Comparison of ENCODE assay signal across 20 cellular contexts in the genomic region with DNA sequence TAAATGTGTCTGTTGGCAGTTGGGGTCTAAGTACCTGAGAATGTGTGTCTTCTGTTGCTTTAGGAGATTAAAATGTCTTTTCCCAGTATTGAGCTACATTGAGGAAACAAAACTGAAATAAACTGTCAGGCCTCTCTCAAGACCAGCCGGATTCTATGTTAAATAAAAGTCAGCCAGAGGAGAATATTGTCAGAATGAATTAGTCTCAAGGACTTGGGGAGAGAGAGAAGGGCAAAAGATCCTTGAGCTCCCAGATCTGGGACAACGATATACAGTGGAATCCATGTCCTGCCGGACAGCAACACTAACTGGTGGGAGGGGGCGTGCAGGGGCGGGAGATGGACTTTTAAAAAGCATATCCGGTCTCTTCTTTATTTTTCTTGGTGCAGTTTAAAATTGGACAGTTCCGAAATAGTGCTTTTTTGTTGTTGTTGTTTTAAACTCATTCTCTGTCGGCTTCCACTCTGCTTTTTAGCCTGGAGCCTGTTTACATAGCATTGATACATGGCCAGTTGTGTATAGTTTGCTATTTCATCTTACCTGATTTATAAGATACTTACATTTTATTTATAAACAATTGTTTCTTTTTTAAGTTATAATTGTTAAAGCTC. TPM values are rescaled to one million over a fixed set of nuclear protein-coding genes. Genes with fewer than 3 reads are reported as not detected.
DNase-seq lines count a peak whose midpoint lies in the region; ATAC-seq and TF ChIP-seq lines count a peak whose summit lies in the region.
"Had no signal": no experiment of that assay in that cellular context is flagged by ENCODE, and none has a peak within 500 bp of the region (broad histone marks: within the 10 kb centered on the region; RNA-seq: fewer than 3 reads in every experiment).

No MANE protein-coding gene starts in this region.

- H3K4me3 ChIP-seq in HEK293 (ENCODE audit: low read depth, low read length) (no peak overlapping the region), brain microvascular endothelial cell (ENCODE audit: low read depth, low read length) (no peak overlapping the region)
- H3K4me3 ChIP-seq: HAP-1, ovary, right lobe of liver, stomach had no signal

- no peaks in the 10 kb centered on the region for H3K36me3 ChIP-seq in HEK293 (ENCODE audit: control insufficient read depth in 2 of 2, insufficient read depth in 1 of 2, low read length in 2 of 2)
- peaks cover 3% of the 10 kb centered on the region for H3K36me3 ChIP-seq in brain microvascular endothelial cell (replicated peaks)
- H3K36me3 ChIP-seq: HAP-1, ovary, right lobe of liver, stomach had no signal

- peaks cover 6% of the 10 kb centered on the region for H3K4me1 ChIP-seq in HEK293 (ENCODE audit: control insufficient read depth, insufficient read depth, low read length)
- H3K4me1 ChIP-seq: HAP-1 had no signal

- H3K27me3 ChIP-seq in brain microvascular endothelial cell (replicated peaks): no peaks in the 10 kb centered on the region

- H3K4me3 Mint-ChIP-seq in Calu3 (ENCODE audit: low read depth, unreplicated experiment) (peak overlapping the region; percentile 71), progenitor cell of endocrine pancreas (ENCODE audit: low read depth) (no peak overlapping the region)
- H3K4me3 Mint-ChIP-seq: activated naive CD8-positive, alpha-beta T cell treated with anti-CD3 and anti-CD28 coated beads for 36 hours; activated T-helper 17 cell treated with anti-CD3 and anti-CD28 coated beads, Interleukin-2, amount 50 U/mL, for 72 hours; CD4-positive, alpha-beta T cell; naive thymus-derived CD4-positive, alpha-beta T cell had no signal

- no peak for TF ChIP-seq CTCF in Calu3 (IDR thresholded peaks at IDR 0.05; ENCODE audit: unreplicated experiment)
- no peak for TF ChIP-seq CTCF in HEK293 (tag by site-specific recombination; IDR thresholded peaks at IDR 0.05)
- no peak for TF ChIP-seq CTCF in brain microvascular endothelial cell (IDR thresholded peaks at IDR 0.05; ENCODE audit: low read depth, low read length, missing control alignments)
- TF ChIP-seq CTCF in progenitor cell of endocrine pancreas (IDR thresholded peaks at IDR 0.05; ENCODE audit: unreplicated experiment): no peak

- peak overlapping the region; percentile 90 for H3K27ac Mint-ChIP-seq in Calu3 (ENCODE audit: unreplicated experiment)
- H3K27ac Mint-ChIP-seq in progenitor cell of endocrine pancreas: peak overlapping the region; percentile 60
- H3K27ac Mint-ChIP-seq: activated naive CD8-positive, alpha-beta T cell treated with anti-CD3 and anti-CD28 coated beads for 36 hours; activated T-helper 17 cell treated with anti-CD3 and anti-CD28 coated beads, Interleukin-2, amount 50 U/mL, for 72 hours; CD4-positive, alpha-beta T cell had no signal

- H3K9me3 Mint-ChIP-seq in Calu3 (ENCODE audit: low read depth, unreplicated experiment) (no peaks in the 10 kb centered on the region), progenitor cell of endocrine pancreas (ENCODE audit: low read depth) (no peaks in the 10 kb centered on the region)
- H3K9me3 Mint-ChIP-seq: CD4-positive, alpha-beta T cell had no signal

- POLR2A ChIA-PET in HEK293 (lab: Yijun Ruan, JAX): no interaction called here

- no TSS peak for BruUV-seq in Calu3 (replicated peaks; lab: Mats Ljungman, UMichigan)

- in situ Hi-C loops in brain microvascular endothelial cell (cut with HindIII; ENCODE audit: low pct_ligation_motif_present, low sequenced_read_pairs): no loop called here

- intact Hi-C loops in Calu3 (cut with micrococcal nuclease; ENCODE audit: unreplicated experiment): no loop called here

- H3K27ac ChIP-seq in HEK293 (ENCODE audit: extremely low read depth, low read depth, low read length): no peak overlapping the region
- peak overlapping the region; percentile 96 for H3K27ac ChIP-seq in brain microvascular endothelial cell
- H3K27ac ChIP-seq: ovary, right lobe of liver, stomach had no signal

- H3K27me3 Mint-ChIP-seq in Calu3 (ENCODE audit: unreplicated experiment) (no peaks in the 10 kb centered on the region), progenitor cell of endocrine pancreas (peaks cover 87% of the 10 kb centered on the region)

- CTCF ChIA-PET in Calu3 (lab: Charles Lee): interaction anchor here (1.0 kb wide), 1 partner anchor 170 kb away, joined by 3 read pairs; no protein-coding TSS in a partner anchor
- CTCF ChIA-PET in HEK293 (lab: Yijun Ruan, JAX): interaction anchor here (0.7 kb wide), 1 partner anchor 53 kb away, joined by 3 read pairs; no protein-coding TSS in a partner anchor

- peaks cover 41% of the 10 kb centered on the region for H3K36me3 Mint-ChIP-seq in Calu3 (ENCODE audit: insufficient read depth, unreplicated experiment)
- no peaks in the 10 kb centered on the region for H3K36me3 Mint-ChIP-seq in progenitor cell of endocrine pancreas (ENCODE audit: insufficient read depth)

- no peaks in the 10 kb centered on the region for H3K9me3 ChIP-seq in HEK293 (ENCODE audit: control insufficient read depth, insufficient read depth, low read depth, low read length)
- H3K9me3 ChIP-seq: HAP-1, ovary, right lobe of liver had no signal

- no peak for DNase-seq in Calu3
- DNase-seq in brain microvascular endothelial cell: no peak
- DNase-seq in progenitor cell of endocrine pancreas (ENCODE audit: low spot score, unreplicated experiment): no peak
- DNase-seq in activated effector memory CD4-positive, alpha-beta T cell treated with anti-CD3 and anti-CD28 coated beads, Interleukin-2, amount 50 U/mL, for 16 hours: no peak
- DNase-seq: activated CD4-positive, alpha-beta T cell treated with anti-CD3 and anti-CD28 coated beads for 1 hour; activated naive CD8-positive, alpha-beta T cell treated with anti-CD3 and anti-CD28 coated beads for 36 hours; CD4-positive, alpha-beta T cell; cortex of kidney; left cardiac atrium; naive thymus-derived CD4-positive, alpha-beta T cell; NCI-H1694 treated with DMSO at 0.1 percent for 48 hours; NCI-H526 treated with DMSO at 0.1 percent for 48 hours; ovary; right lobe of liver; stomach had no signal

- H3K4me1 Mint-ChIP-seq in Calu3 (ENCODE audit: low read depth, unreplicated experiment) (peaks cover 17% of the 10 kb centered on the region), progenitor cell of endocrine pancreas (ENCODE audit: low read depth) (peaks cover 9% of the 10 kb centered on the region)
- H3K4me1 Mint-ChIP-seq: activated T-helper 17 cell treated with anti-CD3 and anti-CD28 coated beads, Interleukin-2, amount 50 U/mL, for 72 hours had no signal

- ATAC-seq in HG02970 (IDR thresholded peaks at IDR 0.05; ENCODE audit: low FRiP score, unreplicated experiment) (no peak), GM18861 (IDR thresholded peaks at IDR 0.05; ENCODE audit: unreplicated experiment) (no peak)
- ATAC-seq: activated T-helper 17 cell treated with anti-CD3 and anti-CD28 coated beads, Interleukin-2, amount 50 U/mL, for 72 hours; left cardiac atrium; naive thymus-derived CD4-positive, alpha-beta T cell; right lobe of liver had no signal

TF ChIP-seq in HEK293, 187 proteins besides CTCF, POLR2A, EP300 and RAD21:
- peak; percentile 65 for TF ChIP-seq ZNF2 (tag by site-specific recombination; IDR thresholded peaks at IDR 0.05)
- TF ChIP-seq, protein P1, sequence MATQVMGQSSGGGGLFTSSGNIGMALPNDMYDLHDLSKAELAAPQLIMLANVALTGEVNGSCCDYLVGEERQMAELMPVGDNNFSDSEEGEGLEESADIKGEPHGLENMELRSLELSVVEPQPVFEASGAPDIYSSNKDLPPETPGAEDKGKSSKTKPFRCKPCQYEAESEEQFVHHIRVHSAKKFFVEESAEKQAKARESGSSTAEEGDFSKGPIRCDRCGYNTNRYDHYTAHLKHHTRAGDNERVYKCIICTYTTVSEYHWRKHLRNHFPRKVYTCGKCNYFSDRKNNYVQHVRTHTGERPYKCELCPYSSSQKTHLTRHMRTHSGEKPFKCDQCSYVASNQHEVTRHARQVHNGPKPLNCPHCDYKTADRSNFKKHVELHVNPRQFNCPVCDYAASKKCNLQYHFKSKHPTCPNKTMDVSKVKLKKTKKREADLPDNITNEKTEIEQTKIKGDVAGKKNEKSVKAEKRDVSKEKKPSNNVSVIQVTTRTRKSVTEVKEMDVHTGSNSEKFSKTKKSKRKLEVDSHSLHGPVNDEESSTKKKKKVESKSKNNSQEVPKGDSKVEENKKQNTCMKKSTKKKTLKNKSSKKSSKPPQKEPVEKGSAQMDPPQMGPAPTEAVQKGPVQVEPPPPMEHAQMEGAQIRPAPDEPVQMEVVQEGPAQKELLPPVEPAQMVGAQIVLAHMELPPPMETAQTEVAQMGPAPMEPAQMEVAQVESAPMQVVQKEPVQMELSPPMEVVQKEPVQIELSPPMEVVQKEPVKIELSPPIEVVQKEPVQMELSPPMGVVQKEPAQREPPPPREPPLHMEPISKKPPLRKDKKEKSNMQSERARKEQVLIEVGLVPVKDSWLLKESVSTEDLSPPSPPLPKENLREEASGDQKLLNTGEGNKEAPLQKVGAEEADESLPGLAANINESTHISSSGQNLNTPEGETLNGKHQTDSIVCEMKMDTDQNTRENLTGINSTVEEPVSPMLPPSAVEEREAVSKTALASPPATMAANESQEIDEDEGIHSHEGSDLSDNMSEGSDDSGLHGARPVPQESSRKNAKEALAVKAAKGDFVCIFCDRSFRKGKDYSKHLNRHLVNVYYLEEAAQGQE (tag by site-specific recombination; IDR thresholded peaks at IDR 0.05): peak; percentile 62
- no peak for TF ChIP-seq KLF1 (tag by site-specific recombination; IDR thresholded peaks at IDR 0.05)

RNA-seq across cellular contexts. Expression of a gene that starts 3.3 kb away (rescaled TPM):
- total RNA-seq in Calu3 (2022) (48.5 and 49.2 TPM in 2 replicates), progenitor cell of endocrine pancreas (1.3 and 1.8 TPM in 2 replicates)
- total RNA-seq: activated naive CD8-positive, alpha-beta T cell treated with anti-CD3 and anti-CD28 coated beads for 36 hours; activated T-helper 17 cell treated with anti-CD3 and anti-CD28 coated beads, Interleukin-2, amount 50 U/mL, for 72 hours; CD4-positive, alpha-beta T cell; naive thymus-derived CD4-positive, alpha-beta T cell had no signal

Comparison
In these comparisons a context has a peak if more than half of its experiments do, and no peak if none do; other contexts are left out.
1. RNA of a gene that starts 3.3 kb away (total RNA-seq): 48.5 to 49.2 TPM in Calu3; 1.3 to 1.8 TPM in progenitor cell of endocrine pancreas; every median in the first group is over 10 times any median in the second.